24 cellular contexts compared by ENCODE assay signal in the genomic region with DNA sequence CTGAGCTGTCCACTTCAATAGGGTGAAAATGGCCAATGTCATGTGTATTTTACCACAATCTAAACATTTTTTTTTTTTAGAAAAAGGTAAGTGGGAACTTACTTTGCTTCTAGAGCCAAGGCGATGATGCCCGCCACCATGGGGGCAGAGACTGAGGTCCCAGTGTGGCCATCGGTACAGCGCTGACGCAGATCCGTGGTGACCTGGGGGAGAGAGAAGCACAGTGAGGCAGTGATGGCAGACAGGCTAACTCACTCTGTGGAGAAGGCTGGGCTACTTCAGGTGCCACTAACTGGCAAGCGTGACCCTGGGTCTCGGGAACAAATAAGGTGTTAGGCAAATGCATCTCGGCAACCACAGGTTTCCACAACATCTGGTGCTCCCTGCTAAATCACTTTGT.
"Had no signal": no experiment of that assay in that cellular context is flagged by ENCODE, and none has a peak within 500 bp of the region (broad histone marks: within the 10 kb centered on the region; RNA-seq: fewer than 3 reads in every experiment).

No MANE protein-coding gene starts in this region.

- DNase-seq: hypothalamus; islet precursor cell; left ventricle myocardium inferior; mesendoderm; midbrain; mucosa of descending colon; naive thymus-derived CD4-positive, alpha-beta T cell; ovary; retina; right cardiac atrium; stimulated activated CD4-positive, alpha-beta T cell treated with anti-CD3 and anti-CD28 coated beads, Interleukin-4, amount 100 ng/mL, for 24 hours; stimulated activated naive CD4-positive, alpha-beta T cell; uterus had no signal

- H3K27ac Mint-ChIP-seq: naive thymus-derived CD4-positive, alpha-beta T cell; natural killer cell treated with Interleukin-12 subunit alpha and Interleukin-12 subunit beta and Interleukin-15 and Interleukin-18, amount 100 ng/mL, for 72 hours; stimulated activated effector memory CD8-positive, alpha-beta T cell treated with anti-CD3 and anti-CD28 coated beads, Interleukin-12 subunit alpha, Interleukin-12 subunit beta, amount 100 ng/mL, for 72 hours; stimulated activated naive CD8-positive, alpha-beta T cell treated with anti-CD3 and anti-CD28 coated beads, Interleukin-15, Interleukin-2, amounts not matched to agents 100 ng/mL and 50 ng/mL, for 24 hours; type B pancreatic cell had no signal

- H3K27ac ChIP-seq: left ventricle myocardium inferior, ovary, prostate gland, skin epidermis, suprapubic skin, thoracic aorta, tibial nerve, uterus had no signal

- H3K9me3 Mint-ChIP-seq: natural killer cell treated with Interleukin-12 subunit alpha and Interleukin-12 subunit beta and Interleukin-15 and Interleukin-18, amount 100 ng/mL, for 72 hours; stimulated activated effector memory CD8-positive, alpha-beta T cell treated with anti-CD3 and anti-CD28 coated beads, Interleukin-12 subunit alpha, Interleukin-12 subunit beta, amount 100 ng/mL, for 72 hours; stimulated activated naive CD8-positive, alpha-beta T cell treated with anti-CD3 and anti-CD28 coated beads, Interleukin-15, Interleukin-2, amounts not matched to agents 100 ng/mL and 50 ng/mL, for 24 hours; type B pancreatic cell had no signal

- H3K4me3 Mint-ChIP-seq: naive thymus-derived CD4-positive, alpha-beta T cell; natural killer cell treated with Interleukin-12 subunit alpha and Interleukin-12 subunit beta and Interleukin-15 and Interleukin-18, amount 100 ng/mL, for 72 hours; stimulated activated effector memory CD8-positive, alpha-beta T cell treated with anti-CD3 and anti-CD28 coated beads, Interleukin-12 subunit alpha, Interleukin-12 subunit beta, amount 100 ng/mL, for 72 hours; stimulated activated naive CD8-positive, alpha-beta T cell treated with anti-CD3 and anti-CD28 coated beads, Interleukin-15, Interleukin-2, amounts not matched to agents 100 ng/mL and 50 ng/mL, for 24 hours; type B pancreatic cell had no signal

- H3K27me3 Mint-ChIP-seq: stimulated activated naive CD8-positive, alpha-beta T cell treated with anti-CD3 and anti-CD28 coated beads, Interleukin-15, Interleukin-2, amounts not matched to agents 100 ng/mL and 50 ng/mL, for 24 hours had no signal

- ATAC-seq: mucosa of descending colon; naive thymus-derived CD4-positive, alpha-beta T cell; sciatic nerve; stimulated activated effector memory CD8-positive, alpha-beta T cell treated with anti-CD3 and anti-CD28 coated beads, Interleukin-12 subunit alpha, Interleukin-12 subunit beta, amount 100 ng/mL, for 72 hours had no signal

- H3K4me1 ChIP-seq: left ventricle myocardium inferior, prostate gland, suprapubic skin, tibial nerve, uterus had no signal

- H3K9me3 ChIP-seq: left ventricle myocardium inferior, mucosa of descending colon, ovary, prostate gland, suprapubic skin, thoracic aorta, tibial nerve, uterus had no signal

- H3K27me3 ChIP-seq: ovary, suprapubic skin, tibial nerve, uterus had no signal

- H3K36me3 ChIP-seq: ovary, prostate gland, suprapubic skin, thoracic aorta, tibial nerve, uterus had no signal

- H3K4me3 ChIP-seq: left ventricle myocardium inferior, lung, mucosa of descending colon, ovary, prostate gland, skin epidermis, suprapubic skin, thoracic aorta, tibial nerve, uterus had no signal

- H3K36me3 Mint-ChIP-seq: naive thymus-derived CD4-positive, alpha-beta T cell; natural killer cell treated with Interleukin-12 subunit alpha and Interleukin-12 subunit beta and Interleukin-15 and Interleukin-18, amount 100 ng/mL, for 72 hours; stimulated activated effector memory CD8-positive, alpha-beta T cell treated with anti-CD3 and anti-CD28 coated beads, Interleukin-12 subunit alpha, Interleukin-12 subunit beta, amount 100 ng/mL, for 72 hours; type B pancreatic cell had no signal

- H3K4me1 Mint-ChIP-seq: stimulated activated effector memory CD8-positive, alpha-beta T cell treated with anti-CD3 and anti-CD28 coated beads, Interleukin-12 subunit alpha, Interleukin-12 subunit beta, amount 100 ng/mL, for 72 hours had no signal
